31 cellular contexts compared by ENCODE assay signal in genomic region chr9:95992536-95992935, GRCh38.
"Had no signal": no experiment of that assay in that cellular context is flagged by ENCODE, and none has a peak within 500 bp of the region (broad histone marks: within the 10 kb centered on the region; RNA-seq: fewer than 3 reads in every experiment).

No MANE protein-coding gene starts in this region.

- H3K9me3 ChIP-seq: gastroesophageal sphincter, pancreas, prostate gland, thyroid gland, upper lobe of left lung, vagina had no signal

- H3K4me3 ChIP-seq: gastroesophageal sphincter, pancreas, prostate gland, skin epidermis, thyroid gland, upper lobe of left lung, vagina had no signal

- H3K4me1 ChIP-seq: gastroesophageal sphincter, pancreas, upper lobe of left lung, vagina had no signal

- H3K36me3 ChIP-seq: pancreas, prostate gland, thyroid gland, upper lobe of left lung, vagina had no signal

- H3K4me3 Mint-ChIP-seq: activated CD4-positive, alpha-beta memory T cell treated with anti-CD3 and anti-CD28 coated beads, Interleukin-2, amount 10 ng/mL, durations not matched to agents 7 days and 5 days; activated CD4-positive, alpha-beta T cell treated with anti-CD3 and anti-CD28 coated beads, Interleukin-2, amount 10 ng/mL, durations not matched to agents 24 days and 14 days; activated naive CD8-positive, alpha-beta T cell treated with anti-CD3 and anti-CD28 coated beads, Interleukin-2, amount 10 ng/mL, durations not matched to agents 7 days and 5 days; effector memory CD8-positive, alpha-beta T cell; immature natural killer cell; naive thymus-derived CD8-positive, alpha-beta T cell; neural crest cell; T-helper 17 cell had no signal

- H3K27ac Mint-ChIP-seq: activated CD4-positive, alpha-beta memory T cell treated with anti-CD3 and anti-CD28 coated beads, Interleukin-2, amount 10 ng/mL, durations not matched to agents 7 days and 5 days; activated naive CD8-positive, alpha-beta T cell treated with anti-CD3 and anti-CD28 coated beads, Interleukin-2, amount 10 ng/mL, durations not matched to agents 7 days and 5 days; activated T-helper 2 cell treated with anti-CD3 and anti-CD28 coated beads, Interferon-gamma antibody, Interleukin-2, Interleukin-4, amounts not matched to agents 10 μg/mL and 5 μg/mL and 100 μg/mL, durations not matched to agents 14 hours and 24 hours and 36 hours; immature natural killer cell; naive thymus-derived CD8-positive, alpha-beta T cell; T-helper 17 cell had no signal

- ATAC-seq: effector memory CD8-positive, alpha-beta T cell; gastroesophageal sphincter; naive thymus-derived CD8-positive, alpha-beta T cell; pancreas; sciatic nerve; T-helper 17 cell had no signal

- H3K9me3 Mint-ChIP-seq: effector memory CD8-positive, alpha-beta T cell; immature natural killer cell; naive thymus-derived CD8-positive, alpha-beta T cell had no signal

- DNase-seq: activated CD4-positive, alpha-beta memory T cell treated with anti-CD3 and anti-CD28 coated beads, Interleukin-2, amount 10 ng/mL, durations not matched to agents 7 days and 5 days; activated CD4-positive, alpha-beta T cell treated with anti-CD3 and anti-CD28 coated beads, Interleukin-2, amount 10 ng/mL, durations not matched to agents 24 days and 14 days; activated CD4-positive, CD25-positive, alpha-beta regulatory T cell treated with anti-CD3 and anti-CD28 coated beads, Interleukin-2, amount 50 U/mL, for 72 hours; activated CD8-positive, alpha-beta memory T cell treated with anti-CD3 and anti-CD28 coated beads, Interleukin-2, amount 50 U/mL, for 48 hours; activated naive CD8-positive, alpha-beta T cell treated with anti-CD3 and anti-CD28 coated beads, Interleukin-2, amount 10 ng/mL, durations not matched to agents 7 days and 5 days; amniotic stem cell; caudate nucleus; cortex of kidney; effector memory CD8-positive, alpha-beta T cell; head of caudate nucleus; hippocampal formation; immature natural killer cell; kidney; midbrain; naive thymus-derived CD8-positive, alpha-beta T cell; nucleus accumbens; pancreas; retina; stimulated activated CD4-positive, alpha-beta T cell treated with anti-CD3 and anti-CD28 coated beads, Interleukin-12 subunit alpha, Interleukin-12 subunit beta, amount 100 ng/mL, for 4 hours; stimulated activated CD4-positive, alpha-beta T cell treated with anti-CD3 and anti-CD28 coated beads, Interleukin-4, amount 100 ng/mL, for 1 hour; T-helper 17 cell; T1000; thyroid gland; upper lobe of left lung had no signal

- H3K27me3 ChIP-seq: gastroesophageal sphincter, pancreas, thyroid gland, upper lobe of left lung, vagina had no signal

- H3K4me1 Mint-ChIP-seq: immature natural killer cell had no signal

- H3K27me3 Mint-ChIP-seq: activated CD4-positive, alpha-beta memory T cell treated with anti-CD3 and anti-CD28 coated beads, Interleukin-2, amount 10 ng/mL, durations not matched to agents 7 days and 5 days; activated CD4-positive, alpha-beta T cell treated with anti-CD3 and anti-CD28 coated beads, Interleukin-2, amount 10 ng/mL, durations not matched to agents 24 days and 14 days; activated naive CD8-positive, alpha-beta T cell treated with anti-CD3 and anti-CD28 coated beads, Interleukin-2, amount 10 ng/mL, durations not matched to agents 7 days and 5 days; effector memory CD8-positive, alpha-beta T cell; naive thymus-derived CD8-positive, alpha-beta T cell; T-helper 17 cell had no signal
